In genomic region chr1:224189561-224189960, GRCh38 we compare ENCODE assay signal across 16 cellular contexts.
"Had no signal": no experiment of that assay in that cellular context is flagged by ENCODE, and none has a peak within 500 bp of the region (broad histone marks: within the 10 kb centered on the region; RNA-seq: fewer than 3 reads in every experiment).

No MANE protein-coding gene starts in this region.

- H3K4me3 ChIP-seq: body of pancreas, esophagus muscularis mucosa, left lung, mucosa of descending colon had no signal

- DNase-seq: activated CD4-positive, alpha-beta T cell treated with anti-CD3 and anti-CD28 coated beads, Interleukin-2, amount 10 ng/mL, durations not matched to agents 24 days and 14 days; activated CD4-positive, CD25-positive, alpha-beta regulatory T cell; activated gamma-delta T cell; activated T-cell treated with anti-CD3 and anti-CD28 coated beads for 4 hours; body of pancreas; glutamatergic neuron; hypothalamus; kidney; left lung; mucosa of descending colon; naive thymus-derived CD4-positive, alpha-beta T cell; stimulated activated CD4-positive, alpha-beta T cell treated with anti-CD3 and anti-CD28 coated beads, Interleukin-12 subunit alpha, Interleukin-12 subunit beta, amount 100 ng/mL, for 4 hours had no signal

- H3K4me3 Mint-ChIP-seq: activated CD4-positive, alpha-beta T cell treated with anti-CD3 and anti-CD28 coated beads, Interleukin-2, amount 10 ng/mL, durations not matched to agents 24 days and 14 days; T-helper 1 cell treated with Interleukin-12 subunit alpha and Interleukin-12 subunit beta and Interleukin-4 antibody, amounts not matched to agents 30 μg/mL and 1 μg/mL, for 36 hours had no signal

- H3K4me1 ChIP-seq: parathyroid adenoma had no signal

- H3K9me3 Mint-ChIP-seq: activated CD4-positive, alpha-beta T cell treated with anti-CD3 and anti-CD28 coated beads, Interleukin-2, amount 10 ng/mL, durations not matched to agents 24 days and 14 days; stimulated activated effector memory CD8-positive, alpha-beta T cell treated with anti-CD3 and anti-CD28 coated beads, Interleukin-12 subunit alpha, Interleukin-12 subunit beta, amount 100 ng/mL, for 72 hours; T-helper 1 cell treated with Interleukin-12 subunit alpha and Interleukin-12 subunit beta and Interleukin-4 antibody, amounts not matched to agents 30 μg/mL and 1 μg/mL, for 36 hours had no signal

- H3K27me3 Mint-ChIP-seq: activated CD4-positive, alpha-beta T cell treated with anti-CD3 and anti-CD28 coated beads, Interleukin-2, amount 10 ng/mL, durations not matched to agents 24 days and 14 days; naive thymus-derived CD4-positive, alpha-beta T cell had no signal

- H2AFZ ChIP-seq: parathyroid adenoma had no signal

- H3K27ac ChIP-seq: body of pancreas, esophagus muscularis mucosa, left lung, parathyroid adenoma had no signal

- H3K27ac Mint-ChIP-seq: stimulated activated effector memory CD8-positive, alpha-beta T cell treated with anti-CD3 and anti-CD28 coated beads, Interleukin-12 subunit alpha, Interleukin-12 subunit beta, amount 100 ng/mL, for 72 hours; T-helper 1 cell treated with Interleukin-12 subunit alpha and Interleukin-12 subunit beta and Interleukin-4 antibody, amounts not matched to agents 30 μg/mL and 1 μg/mL, for 36 hours had no signal

- H3K9ac ChIP-seq: parathyroid adenoma had no signal

- H3K9me3 ChIP-seq: body of pancreas, esophagus muscularis mucosa, left lung, mucosa of descending colon had no signal

- H3K27me3 ChIP-seq: body of pancreas, esophagus muscularis mucosa, left lung had no signal
